ENCODE assay signal across 26 cellular contexts in the genomic region with DNA sequence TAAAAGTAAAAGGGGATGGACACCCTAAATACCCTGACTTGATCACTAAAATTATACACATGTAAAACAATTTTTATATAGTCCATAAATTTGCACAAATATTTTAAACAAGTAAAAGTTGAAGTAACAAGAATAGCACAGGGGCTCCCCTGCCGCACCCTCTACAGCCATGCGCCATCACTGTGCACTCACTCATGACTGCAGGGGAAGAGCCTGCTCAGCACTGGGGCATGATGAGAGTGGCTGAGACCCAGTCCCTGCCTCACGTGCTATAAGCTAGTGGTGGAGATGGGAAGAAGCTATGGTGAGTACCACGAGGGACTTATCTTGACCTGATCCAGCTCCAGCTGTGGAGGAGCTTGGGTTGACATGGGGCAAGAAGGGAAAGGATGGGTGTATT. TPM values are rescaled to one million over a fixed set of nuclear protein-coding genes. Genes with fewer than 3 reads are reported as not detected.
"Had no signal": no experiment of that assay in that cellular context is flagged by ENCODE, and none has a peak within 500 bp of the region (broad histone marks: within the 10 kb centered on the region; RNA-seq: fewer than 3 reads in every experiment).

No MANE protein-coding gene starts in this region.

- H3K27me3 ChIP-seq: left lung, ovary, right atrium auricular region, right lobe of liver, stomach, testis, thyroid gland, transverse colon, upper lobe of left lung, vagina had no signal

- ATAC-seq: left colon; left lung; lower lobe of right lung; naive thymus-derived CD8-positive, alpha-beta T cell; stimulated activated naive B cell treated with anti-CD40 and anti-IgM and Interleukin-4, amounts not matched to agents 10 μg/mL and 1 μg/mL and 100 μg/mL, for 72 hours; stimulated activated naive CD8-positive, alpha-beta T cell treated with anti-CD3 and anti-CD28 coated beads, Interleukin-15, Interleukin-2, amounts not matched to agents 100 U/mL and 50 U/mL, for 24 hours had no signal

- H3K27me3 Mint-ChIP-seq: naive thymus-derived CD8-positive, alpha-beta T cell; progenitor cell of endocrine pancreas; stimulated activated naive B cell treated with anti-CD40 and anti-IgM and Interleukin-4, amounts not matched to agents 10 μg/mL and 1 μg/mL and 100 μg/mL, for 72 hours had no signal

- H3K27ac ChIP-seq: left lung, lower lobe of right lung, ovary, right atrium auricular region, right lobe of liver, skin epidermis, stomach, testis, thyroid gland, transverse colon, upper lobe of left lung, vagina had no signal

- H3K9me3 ChIP-seq: left lung, lower lobe of right lung, ovary, right atrium auricular region, right lobe of liver, testis, thyroid gland, transverse colon, upper lobe of left lung, vagina had no signal

- H3K27ac Mint-ChIP-seq: progenitor cell of endocrine pancreas; stimulated activated naive B cell treated with anti-CD40 and anti-IgM and Interleukin-4, amounts not matched to agents 10 μg/mL and 1 μg/mL and 100 μg/mL, for 72 hours had no signal

- H3K4me1 ChIP-seq: right lobe of liver, stomach, testis, thyroid gland had no signal

- H3K4me3 ChIP-seq: left lung, lower lobe of right lung, ovary, right atrium auricular region, right lobe of liver, skin epidermis, stomach, testis, thyroid gland, transverse colon, upper lobe of left lung, vagina had no signal

- H3K36me3 ChIP-seq: left lung, lower lobe of right lung, ovary, right atrium auricular region, right lobe of liver, stomach, thyroid gland, transverse colon, upper lobe of left lung, vagina had no signal

- H3K9me3 Mint-ChIP-seq: immature natural killer cell; stimulated activated naive B cell treated with anti-CD40 and anti-IgM and Interleukin-4, amounts not matched to agents 10 μg/mL and 1 μg/mL and 100 μg/mL, for 72 hours had no signal

- DNase-seq: hypothalamus; immature natural killer cell; kidney; left colon; left lung; lower lobe of right lung; mammary epithelial cell; mesenchymal stem cell; naive thymus-derived CD8-positive, alpha-beta T cell; ovary; right lobe of liver; stimulated activated CD4-positive, alpha-beta T cell treated with anti-CD3 and anti-CD28 coated beads, Interleukin-12 subunit alpha, Interleukin-12 subunit beta, amount 100 ng/mL, for 4 hours; stimulated activated CD4-positive, alpha-beta T cell treated with anti-CD3 and anti-CD28 coated beads, Interleukin-15, amount 100 ng/mL, for 24 hours; stimulated activated CD4-positive, alpha-beta T cell treated with anti-CD3 and anti-CD28 coated beads, Interleukin-2, amount 100 ng/mL, for 24 hours; stimulated activated CD4-positive, alpha-beta T cell treated with anti-CD3 and anti-CD28 coated beads, Interleukin-4, amount 100 ng/mL, for 1 hour; stimulated activated naive B cell treated with anti-CD40 and anti-IgM and Interleukin-4, amounts not matched to agents 10 μg/mL and 1 μg/mL and 100 μg/mL, for 72 hours; stimulated activated naive CD8-positive, alpha-beta T cell treated with anti-CD3 and anti-CD28 coated beads, Interleukin-15, Interleukin-2, amounts not matched to agents 100 U/mL and 50 U/mL, for 24 hours; stomach; testis; thyroid gland; transverse colon; upper lobe of left lung had no signal

- H3K36me3 Mint-ChIP-seq: stimulated activated naive B cell treated with anti-CD40 and anti-IgM and Interleukin-4, amounts not matched to agents 10 μg/mL and 1 μg/mL and 100 μg/mL, for 72 hours had no signal

- H3K4me3 Mint-ChIP-seq: immature natural killer cell; naive thymus-derived CD8-positive, alpha-beta T cell; stimulated activated naive B cell treated with anti-CD40 and anti-IgM and Interleukin-4, amounts not matched to agents 10 μg/mL and 1 μg/mL and 100 μg/mL, for 72 hours had no signal

RNA-seq across cellular contexts. Expression of a gene that starts 46.9 kb away (rescaled TPM):
- polyA plus RNA-seq: immature natural killer cell had no signal
